ENCODE assay signal across 13 cellular contexts in genomic region chr2:105712981-105713596, GRCh38. TPM values are rescaled to one million over a fixed set of nuclear protein-coding genes. Genes with fewer than 3 reads are reported as not detected.
DNase-seq lines count a peak whose midpoint lies in the region; ATAC-seq and TF ChIP-seq lines count a peak whose summit lies in the region.
"Had no signal": no experiment of that assay in that cellular context is flagged by ENCODE, and none has a peak within 500 bp of the region (broad histone marks: within the 10 kb centered on the region; RNA-seq: fewer than 3 reads in every experiment).

No MANE protein-coding gene starts in this region.

- peaks cover 29% of the 10 kb centered on the region for H3K27me3 Mint-ChIP-seq in HFFc6 (ENCODE audit: insufficient read depth)

- no peak for TF ChIP-seq POLR2A in thyroid gland (IDR thresholded peaks at IDR 0.05)

- no peaks in the 10 kb centered on the region for H3K36me3 Mint-ChIP-seq in HFFc6 (ENCODE audit: low read depth)
- H3K36me3 Mint-ChIP-seq: activated CD4-positive, alpha-beta memory T cell treated with anti-CD3 and anti-CD28 coated beads for 36 hours had no signal

- no peak overlapping the region for H3K4me3 ChIP-seq in thyroid gland (replicated peaks in 1 of 3)

- no peak for TF ChIP-seq CTCF in C4-2B (conservative IDR thresholded peaks at IDR 0.05)
- no peak for TF ChIP-seq CTCF in HFFc6 (IDR thresholded peaks at IDR 0.05)
- no peak for TF ChIP-seq CTCF in thyroid gland (IDR thresholded peaks at IDR 0.05)

- intact Hi-C loops in thyroid gland (cut with DNase I): no loop called here

- H3K27ac ChIP-seq in C4-2B (peak overlapping the region; percentile 29; the same call in 1 of the 2 replicates), thyroid gland (no peak overlapping the region)
- H3K27ac ChIP-seq: neutrophil had no signal

- H3K36me3 ChIP-seq in thyroid gland: no peaks in the 10 kb centered on the region
- H3K36me3 ChIP-seq: neutrophil had no signal

- H3K9me3 ChIP-seq in thyroid gland: no peaks in the 10 kb centered on the region
- H3K9me3 ChIP-seq: neutrophil had no signal

- no peaks in the 10 kb centered on the region for H3K4me1 ChIP-seq in thyroid gland

- no peak overlapping the region for H3K4me3 Mint-ChIP-seq in HFFc6
- H3K4me3 Mint-ChIP-seq: activated CD4-positive, alpha-beta memory T cell treated with anti-CD3 and anti-CD28 coated beads for 36 hours; effector memory CD8-positive, alpha-beta T cell; H9 had no signal

- no peaks in the 10 kb centered on the region for H3K27me3 ChIP-seq in thyroid gland
- H3K27me3 ChIP-seq: neutrophil had no signal

- no peaks in the 10 kb centered on the region for H3K9me3 Mint-ChIP-seq in HFFc6
- H3K9me3 Mint-ChIP-seq: activated CD4-positive, alpha-beta memory T cell treated with anti-CD3 and anti-CD28 coated beads for 36 hours; effector memory CD8-positive, alpha-beta T cell; H9 had no signal

- no peak for ATAC-seq in HG03135 (IDR thresholded peaks at IDR 0.05; ENCODE audit: unreplicated experiment)
- ATAC-seq: effector memory CD8-positive, alpha-beta T cell; left cardiac atrium had no signal

- peak; percentile 5 for DNase-seq in HFFc6
- peak; percentile 1 for DNase-seq in SIG-M5 (lab: John Stamatoyannopoulos, UW)
- peak; percentile 33 for DNase-seq in glomerular visceral epithelial cell (ENCODE audit: extremely low spot score)
- no peak for DNase-seq in central memory CD4-positive, alpha-beta T cell
- DNase-seq in thyroid gland: no peak
- DNase-seq in DMS114 treated with DMSO at 0.1 percent for 48 hours (lab: John Stamatoyannopoulos, UW; ENCODE audit: unreplicated experiment): no peak
- DNase-seq: activated CD4-positive, alpha-beta memory T cell treated with anti-CD3 and anti-CD28 coated beads for 36 hours; effector memory CD8-positive, alpha-beta T cell; H9; left cardiac atrium had no signal

- H3K4me1 Mint-ChIP-seq in HFFc6 (ENCODE audit: low read depth): peaks cover 13% of the 10 kb centered on the region

- H3K27ac Mint-ChIP-seq in HFFc6: no peak overlapping the region
- H3K27ac Mint-ChIP-seq: activated CD4-positive, alpha-beta memory T cell treated with anti-CD3 and anti-CD28 coated beads for 36 hours; effector memory CD8-positive, alpha-beta T cell; H9 had no signal

- WGBS in thyroid gland, 2 donors: 87 to 92% methylated on average over 6 of the region's 6 CpGs

RNA-seq across cellular contexts. Expression of gene NCK2, which starts 31.6 kb away (rescaled TPM):
- 10 to 100 TPM; 18.6 to 20.2 (median 19.8) TPM for total RNA-seq in HFFc6 (2021; fragmentation: NEBNext Ultra II Directional; extraction: Animal tissue kit (Norgen Biotek cat#: 25700))
- total RNA-seq in thyroid gland: 10 to 100 TPM; 46.0 to 62.6 (median 55.3) TPM

Comparison
In these comparisons a context has a peak if more than half of its experiments do, and no peak if none do; other contexts are left out.
1. DNase-seq: peak in HFFc6 (single experiment), SIG-M5 (single experiment) and glomerular visceral epithelial cell (single experiment); none in central memory CD4-positive, alpha-beta T cell (single experiment), thyroid gland (0 of 2) and DMS114 treated with DMSO at 0.1 percent for 48 hours (single experiment).